ENCODE assay signal across 8 cellular contexts in genomic region chr19:20661150-20661819, GRCh38. TPM values are rescaled to one million over a fixed set of nuclear protein-coding genes. Genes with fewer than 3 reads are reported as not detected.
DNase-seq lines count a peak whose midpoint lies in the region; ATAC-seq and TF ChIP-seq lines count a peak whose summit lies in the region.

TSS of gene ZNF626 (minus strand) at chr19:20661571. CDS start at chr19:20661446, 125 bp downstream.

- H3K27me3 Mint-ChIP-seq in activated T-cell treated with anti-CD3 and anti-CD28 coated beads, Interleukin-2, amount 50 U/mL, for 4 hours (ENCODE audit: low read depth) = no peaks in the 10 kb centered on the region

- H3K36me3 Mint-ChIP-seq in activated T-cell treated with anti-CD3 and anti-CD28 coated beads, Interleukin-2, amount 50 U/mL, for 4 hours (ENCODE audit: insufficient read depth) = peaks cover 24% of the 10 kb centered on the region

- H3K4me3 ChIP-seq in GM06990 (replicated peaks; ENCODE audit: low read depth, low read length) = peak within 1 kb of the TSS; percentile 57
- peak within 1 kb of the TSS; percentile 69 to 93 for H3K4me3 ChIP-seq in esophagus (ENCODE audit: low read depth in 1 of 2, low read length in 2 of 2)
- peak within 1 kb of the TSS; percentile 25 for H3K4me3 ChIP-seq in mucosa of descending colon

- H3K4me3 Mint-ChIP-seq in activated T-cell treated with anti-CD3 and anti-CD28 coated beads, Interleukin-2, amount 50 U/mL, for 4 hours = peak within 1 kb of the TSS; percentile 95

- peak within 1 kb of the TSS; percentile 76 to 97 for H3K27ac ChIP-seq in esophagus (ENCODE audit: low read depth in 2 of 2, low read length in 1 of 2)

- H3K9me3 Mint-ChIP-seq in activated T-cell treated with anti-CD3 and anti-CD28 coated beads, Interleukin-2, amount 50 U/mL, for 4 hours = peaks cover 14% of the 10 kb centered on the region

- WGBS in esophagus, 2 donors = 3 to 5% methylated on average over 25 of the region's 25 CpGs

- H3K36me3 ChIP-seq in GM06990 (ENCODE audit: control insufficient read depth, insufficient read depth, low read length) = no peaks in the 10 kb centered on the region; the same call in 1 of the 2 replicates
- H3K36me3 ChIP-seq in esophagus (ENCODE audit: control insufficient read depth in 2 of 2, insufficient read depth in 2 of 2, low read length in 1 of 2) = no peaks in the 10 kb centered on the region
- H3K36me3 ChIP-seq in mucosa of descending colon (ENCODE audit: low read depth) = no peaks in the 10 kb centered on the region

- DNase-seq in GM06990 (ENCODE audit: extremely low read depth, insufficient read length) = peak; percentile 32
- peak; percentile 98 for DNase-seq in NCI-H82 treated with DMSO at 0.1 percent for 48 hours (lab: John Stamatoyannopoulos, UW; ENCODE audit: unreplicated experiment)
- peak; percentile 88 for DNase-seq in activated T-cell treated with anti-CD3 and anti-CD28 coated beads, Interleukin-2, amount 50 U/mL, for 4 hours
- DNase-seq in mucosa of descending colon = peak; percentile 85 to 95 (median 88)
- peak; percentile 75 to 88 for DNase-seq in stimulated activated CD8-positive, alpha-beta memory T cell treated with anti-CD3 and anti-CD28 coated beads, Interleukin-15, amount 100 ng/mL, for 4 hours (ENCODE audit: low read depth in 2 of 2)
- DNase-seq in Kasumi-1 (lab: John Stamatoyannopoulos, UW) = no peak

- intact Hi-C loops in mucosa of descending colon (cut with DNase I, micrococcal nuclease) = no loop called here

- H3K4me1 ChIP-seq in esophagus (ENCODE audit: control insufficient read depth in 2 of 2, insufficient read depth in 2 of 2, low read length in 1 of 2) (peaks cover 3 to 4% of the 10 kb centered on the region in 2 donors), mucosa of descending colon (ENCODE audit: low read depth) (no peaks in the 10 kb centered on the region)

- H3K27me3 ChIP-seq in GM06990 (replicated peaks; ENCODE audit: control insufficient read depth, insufficient read depth, low read length) = no peaks in the 10 kb centered on the region
- no peaks in the 10 kb centered on the region for H3K27me3 ChIP-seq in esophagus (ENCODE audit: control insufficient read depth in 1 of 2, insufficient read depth in 2 of 2, low read length in 2 of 2)

- ATAC-seq in HG02852 (IDR thresholded peaks at IDR 0.05; ENCODE audit: unreplicated experiment) (peak; percentile 92), mucosa of descending colon (peak; percentile 97)
- peak; percentile 99 for ATAC-seq in activated T-cell treated with anti-CD3 and anti-CD28 coated beads, Interleukin-2, amount 50 U/mL, for 4 hours

- H3K9me3 ChIP-seq in esophagus (ENCODE audit: control insufficient read depth in 2 of 2, insufficient read depth in 1 of 2, low read depth in 1 of 2, low read length in 1 of 2) (peaks cover 5 to 15% of the 10 kb centered on the region in 2 donors), mucosa of descending colon (peaks cover 43% of the 10 kb centered on the region)

- H3K4me1 Mint-ChIP-seq in activated T-cell treated with anti-CD3 and anti-CD28 coated beads, Interleukin-2, amount 50 U/mL, for 4 hours (ENCODE audit: low read depth) = peaks cover 31% of the 10 kb centered on the region

- TF ChIP-seq CTCF in GM06990 (IDR thresholded peaks at IDR 0.05; ENCODE audit: insufficient read depth, low read length, poor library complexity, severe bottlenecking) (no peak), mucosa of descending colon (IDR thresholded peaks at IDR 0.05) (no peak)

RNA-seq across cellular contexts. Expression of gene ZNF626, which starts in this region (rescaled TPM):
- 1 to 10 TPM; 6.1 to 7.2 (median 6.7) TPM for total RNA-seq in activated T-cell treated with anti-CD3 and anti-CD28 coated beads, Interleukin-2, amount 50 U/mL, for 4 hours
- polyA plus RNA-seq in esophagus = 1 to 10 TPM; 1.6 to 2.1 TPM
- total RNA-seq in mucosa of descending colon = 10 to 100 TPM in 1 of 3 donors, 1 to 10 TPM in 2; 1.3 to 12.2 (median 4.4) TPM

Comparison
In these comparisons a context has a peak if more than half of its experiments do, and no peak if none do; other contexts are left out.
1. DNase-seq: peak in GM06990 (single experiment), NCI-H82 treated with DMSO at 0.1 percent for 48 hours (single experiment), activated T-cell treated with anti-CD3 and anti-CD28 coated beads, Interleukin-2, amount 50 U/mL, for 4 hours (single experiment), mucosa of descending colon (3 of 3) and stimulated activated CD8-positive, alpha-beta memory T cell treated with anti-CD3 and anti-CD28 coated beads, Interleukin-15, amount 100 ng/mL, for 4 hours (2 of 2); none in Kasumi-1 (0 of 2).
2. H3K4me3 ChIP-seq: peak in every context shown above with its lines; median percentile 81 in esophagus; 57 in GM06990; 25 in mucosa of descending colon.
3. Peak in every context shown above with its lines, with median percentiles within 50 percentile points of each other: ATAC-seq.